12 cellular contexts compared by ENCODE assay signal in the genomic region with DNA sequence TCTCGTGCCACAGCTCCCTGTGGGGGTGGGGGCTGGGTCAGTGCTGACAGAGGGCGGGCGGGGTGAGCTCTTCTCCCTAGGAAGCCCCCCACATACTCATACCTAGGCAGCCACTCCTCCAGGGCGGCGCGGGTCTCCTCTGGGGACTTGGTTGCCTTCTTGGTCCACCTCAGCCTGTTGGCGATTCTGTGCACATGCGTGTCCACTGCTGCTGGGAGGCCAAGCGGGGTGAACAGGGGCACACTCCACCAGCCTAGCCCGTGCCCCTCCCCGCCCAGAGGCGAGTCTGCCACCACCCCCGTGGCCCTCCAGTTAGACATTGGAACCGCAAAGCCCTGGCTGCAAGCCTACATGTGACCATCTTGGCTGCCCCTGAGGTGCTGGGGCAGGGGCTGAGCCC. TPM values are rescaled to one million over a fixed set of nuclear protein-coding genes. Genes with fewer than 3 reads are reported as not detected.
A peak's percentile ranks its signal among the peaks of the same experiment; 100 is the strongest.
DNase-seq lines count a peak whose midpoint lies in the region; ATAC-seq and TF ChIP-seq lines count a peak whose summit lies in the region.
"Had no signal": no experiment of that assay in that cellular context is flagged by ENCODE, and none has a peak within 500 bp of the region (broad histone marks: within the 10 kb centered on the region; RNA-seq: fewer than 3 reads in every experiment).

No MANE protein-coding gene starts in this region.

- H3K27ac ChIP-seq in endodermal cell (ENCODE audit: low read depth, low read length) (peak overlapping the region; percentile 24), prostate gland (peak overlapping the region; percentile 66 to 86)

- intact Hi-C loops in prostate gland (cut with DNase I) = no loop called here

- ATAC-seq in GM21786 (IDR thresholded peaks at IDR 0.05; ENCODE audit: unreplicated experiment) = no peak
- ATAC-seq: activated CD4-positive, CD25-positive, alpha-beta regulatory T cell treated with anti-CD3 and anti-CD28 coated beads, Interleukin-2, amount 50 U/mL, for 24 hours had no signal

- H3K27me3 Mint-ChIP-seq in endodermal cell (ENCODE audit: insufficient read depth) = no peaks in the 10 kb centered on the region
- H3K27me3 Mint-ChIP-seq: B cell had no signal

- H3K4me3 ChIP-seq in endodermal cell (ENCODE audit: low read length) (no peak overlapping the region), prostate gland (no peak overlapping the region)

- H3K4me1 ChIP-seq in endodermal cell (ENCODE audit: control insufficient read depth, insufficient read depth, low read length) (peaks cover 6% of the 10 kb centered on the region), prostate gland (replicated peaks) (peaks cover 37% of the 10 kb centered on the region)

- no peak for TF ChIP-seq CTCF in endodermal cell (conservative IDR thresholded peaks at IDR 0.05)
- TF ChIP-seq CTCF in prostate gland (IDR thresholded peaks at IDR 0.05) = no peak

- peaks cover 4% of the 10 kb centered on the region for H3K36me3 Mint-ChIP-seq in endodermal cell (ENCODE audit: low read depth)

- H3K36me3 ChIP-seq in endodermal cell (ENCODE audit: control insufficient read depth, insufficient read depth, low read length) (no peaks in the 10 kb centered on the region), prostate gland (no peaks in the 10 kb centered on the region)

- DNase-seq in COLO668 (lab: John Stamatoyannopoulos, UW; ENCODE audit: unreplicated experiment) (peak; percentile 30), endodermal cell (no peak), prostate gland (ENCODE audit: low spot score) (no peak), SIG-M5 (lab: John Stamatoyannopoulos, UW) (no peak), SW 1271 (lab: John Stamatoyannopoulos, UW) (no peak)
- DNase-seq: activated gamma-delta T cell treated with Interleukin-2 at 50 U/mL for 16 hours, Karpas-422 had no signal

- no peaks in the 10 kb centered on the region for H3K9me3 ChIP-seq in endodermal cell (ENCODE audit: control insufficient read depth, low read length)
- H3K9me3 ChIP-seq in prostate gland = no peaks in the 10 kb centered on the region

- no peak overlapping the region for H3K9ac ChIP-seq in endodermal cell (ENCODE audit: extremely low read depth, low read length, poor library complexity, severe bottlenecking)

- no peak for TF ChIP-seq POLR2A in prostate gland (IDR thresholded peaks at IDR 0.05)

- no peak overlapping the region for H3K4me3 Mint-ChIP-seq in endodermal cell
- H3K4me3 Mint-ChIP-seq: B cell; dendritic cell treated with granulocyte-macrophage colony-stimulating factor and Interleukin-4, amounts not matched to agents 40 ng/mL and 50 ng/mL, for 4 days had no signal

- WGBS in endodermal cell (ENCODE audit: insufficient coverage in 1 of 2, insufficient read length in 1 of 2), 2 experiments = 92% methylated on average over 6 to 14 of the region's 14 CpGs
- 62% methylated on average over 6 of the region's 14 CpGs for WGBS in prostate gland

- no peaks in the 10 kb centered on the region for H3K27me3 ChIP-seq in endodermal cell (ENCODE audit: control insufficient read depth, insufficient read depth, low read length, poor library complexity, severe bottlenecking)
- no peaks in the 10 kb centered on the region for H3K27me3 ChIP-seq in prostate gland (replicated peaks; ENCODE audit: insufficient read depth)

- peaks cover 7% of the 10 kb centered on the region for H3K4me1 Mint-ChIP-seq in endodermal cell

- peak overlapping the region; percentile 90 for H3K27ac Mint-ChIP-seq in endodermal cell
- H3K27ac Mint-ChIP-seq: B cell; dendritic cell treated with granulocyte-macrophage colony-stimulating factor and Interleukin-4, amounts not matched to agents 40 ng/mL and 50 ng/mL, for 4 days had no signal

- no peaks in the 10 kb centered on the region for H3K9me3 Mint-ChIP-seq in endodermal cell
- H3K9me3 Mint-ChIP-seq: dendritic cell treated with granulocyte-macrophage colony-stimulating factor and Interleukin-4, amounts not matched to agents 40 ng/mL and 50 ng/mL, for 4 days had no signal

RNA-seq across cellular contexts. Expression of gene NTHL1, which starts 7.6 kb away (rescaled TPM):
- total RNA-seq in endodermal cell (10 to 100 TPM; 43.2 to 46.1 TPM), prostate gland (10 to 100 TPM; 16.4 to 24.9 TPM)
- 31.0 TPM for polyA plus RNA-seq in endodermal cell (2013, experiment 1 of 2)
- 29.8 TPM for polyA plus RNA-seq in endodermal cell (2013, experiment 2 of 2)

RNA-seq across cellular contexts. Expression of gene TSC2, which starts 7.8 kb away (rescaled TPM):
- total RNA-seq in endodermal cell (100 to 1,000 TPM; 166 to 192 TPM), prostate gland (100 to 1,000 TPM in 1 of 2 donors, 10 to 100 TPM in 1; 86.3 to 168 TPM)
- polyA plus RNA-seq in endodermal cell (2013, experiment 1 of 2) = 81.6 TPM
- polyA plus RNA-seq in endodermal cell (2013, experiment 2 of 2) = 74.5 TPM

RNA-seq across cellular contexts. Expression of gene NHERF2, which starts 13.3 kb away (rescaled TPM):
- 10 to 100 TPM; 20.1 to 25.5 TPM for total RNA-seq in endodermal cell
- polyA plus RNA-seq in endodermal cell (2013, experiment 1 of 2) = 13.4 TPM
- polyA plus RNA-seq in endodermal cell (2013, experiment 2 of 2) = 11.3 TPM
- 100 to 1,000 TPM; 118 to 170 TPM for total RNA-seq in prostate gland

RNA-seq across cellular contexts. Expression of gene NPW, which starts 20.4 kb away (rescaled TPM):
- total RNA-seq in endodermal cell = 1 to 10 TPM; 1.2 to 1.9 TPM
- polyA plus RNA-seq in endodermal cell (2013, experiment 1 of 2) = 2.0 TPM
- polyA plus RNA-seq in endodermal cell (2013, experiment 2 of 2) = 1.6 TPM
- 1 to 10 TPM; 1.8 to 3.6 TPM for total RNA-seq in prostate gland
- total RNA-seq: mononuclear cell had no signal

RNA-seq across cellular contexts. Expression of gene ZNF598, which starts 30.4 kb away (rescaled TPM):
- total RNA-seq in endodermal cell (10 to 100 TPM; 45.6 to 49.5 TPM), prostate gland (10 to 100 TPM; 30.7 to 74.3 TPM)
- 33.5 TPM for polyA plus RNA-seq in endodermal cell (2013, experiment 1 of 2)
- 27.9 TPM for polyA plus RNA-seq in endodermal cell (2013, experiment 2 of 2)

Comparison
In these comparisons a context has a peak if more than half of its experiments do, and no peak if none do; other contexts are left out.
1. RNA of gene NHERF2, which starts 13.3 kb away (total RNA-seq): 118 to 170 TPM in prostate gland; 20.1 to 25.5 TPM in endodermal cell; every median in the first group is over 4 times any median in the second.